Comparison of ENCODE assay signal across 8 cellular contexts in genomic region chr12:7131502-7131866, GRCh38. TPM values are rescaled to one million over a fixed set of nuclear protein-coding genes. Genes with fewer than 3 reads are reported as not detected.
DNase-seq lines count a peak whose midpoint lies in the region; ATAC-seq lines count a peak whose summit lies in the region.

No MANE protein-coding gene starts in this region.

- peaks cover 23 to 52% (median 29%) of the 10 kb centered on the region in 4 donors for H3K4me1 Mint-ChIP-seq in CD4-positive, alpha-beta memory T cell
- peaks cover 34% of the 10 kb centered on the region for H3K4me1 Mint-ChIP-seq in activated naive CD8-positive, alpha-beta T cell treated with anti-CD3 and anti-CD28 coated beads, Interleukin-2, amount 50 U/mL, for 24 hours

- CTCF ChIA-PET in CD4-positive, alpha-beta memory T cell (lab: Charles Lee; ENCODE audit: partially characterized antibody), result interaction anchor here (0.9 to 1.8 kb wide), 3 partner anchors 14 to 57 kb away, joined by 3 to 6 read pairs (median 4); partner anchors contain the start of gene PEX5

- peak overlapping the region; percentile 85 to 94 for H3K4me3 ChIP-seq in CD4-positive, alpha-beta memory T cell (ENCODE audit: low read length in 2 of 2)
- H3K4me3 ChIP-seq in muscle layer of duodenum (ENCODE audit: low read depth in 1 of 2, low read length in 2 of 2), result peak overlapping the region; percentile 73 to 78

- peak overlapping the region; percentile 94 to 99 (median 97) for H3K27ac Mint-ChIP-seq in CD4-positive, alpha-beta memory T cell
- peak overlapping the region; percentile 50 for H3K27ac Mint-ChIP-seq in activated naive CD8-positive, alpha-beta T cell treated with anti-CD3 and anti-CD28 coated beads, Interleukin-2, amount 50 U/mL, for 24 hours

- H3K36me3 ChIP-seq in CD4-positive, alpha-beta memory T cell (ENCODE audit: insufficient read depth, low read length), result peaks cover 21% of the 10 kb centered on the region
- H3K36me3 ChIP-seq in KOPT-K1 (ENCODE audit: insufficient read depth, low read length), result peaks cover 19% of the 10 kb centered on the region
- H3K36me3 ChIP-seq in muscle layer of duodenum (ENCODE audit: control insufficient read depth in 1 of 2, insufficient read depth in 2 of 2, low read length in 2 of 2), result peaks cover 0 to 23% of the 10 kb centered on the region in 2 donors

- peaks cover 24% of the 10 kb centered on the region for H3K4me1 ChIP-seq in CD4-positive, alpha-beta memory T cell (ENCODE audit: insufficient read depth, low read length)
- peaks cover 0 to 20% of the 10 kb centered on the region in 2 donors for H3K4me1 ChIP-seq in muscle layer of duodenum (ENCODE audit: control insufficient read depth in 1 of 2, insufficient read depth in 2 of 2, low read length in 2 of 2)

- POLR2A ChIA-PET in CD4-positive, alpha-beta memory T cell (lab: Charles Lee; ENCODE audit: partially characterized antibody), result interaction anchor here (1.0 to 2.5 kb wide), 5 partner anchors 9 to 188 kb away, joined by 4 to 7 read pairs (median 5); partner anchors contain the start of genes C12orf57 and RNU7-1

- peak in 3 of 5 donors; percentile 32 to 55 (median 43) for DNase-seq in CD4-positive, alpha-beta memory T cell
- DNase-seq in activated naive CD8-positive, alpha-beta T cell treated with anti-CD3 and anti-CD28 coated beads, Interleukin-2, amount 50 U/mL, for 24 hours, result peak; percentile 51
- DNase-seq in inferior parietal cortex (ENCODE audit: extremely low spot score), result no peak
- DNase-seq in GM03348 (ENCODE audit: low spot score), result no peak
- no peak for DNase-seq in NCI-H82 treated with DMSO at 0.1 percent for 48 hours (lab: John Stamatoyannopoulos, UW; ENCODE audit: unreplicated experiment)

- peaks cover 13 to 49% of the 10 kb centered on the region in 2 donors for H3K36me3 Mint-ChIP-seq in CD4-positive, alpha-beta memory T cell
- H3K36me3 Mint-ChIP-seq in activated naive CD8-positive, alpha-beta T cell treated with anti-CD3 and anti-CD28 coated beads, Interleukin-2, amount 50 U/mL, for 24 hours (ENCODE audit: low read depth), result peaks cover 8% of the 10 kb centered on the region

- no peaks in the 10 kb centered on the region for H3K9me3 Mint-ChIP-seq in CD4-positive, alpha-beta memory T cell
- H3K9me3 Mint-ChIP-seq in activated naive CD8-positive, alpha-beta T cell treated with anti-CD3 and anti-CD28 coated beads, Interleukin-2, amount 50 U/mL, for 24 hours, result no peaks in the 10 kb centered on the region

- intact Hi-C loops in CD4-positive, alpha-beta memory T cell (cut with micrococcal nuclease), result loop anchor here (2.0 kb wide), 1 partner anchor 23 kb away; the partner anchor contains the start of gene C1RL

- no peaks in the 10 kb centered on the region for H3K9me3 ChIP-seq in CD4-positive, alpha-beta memory T cell (ENCODE audit: control insufficient read depth in 1 of 2, low read length in 2 of 2)
- no peaks in the 10 kb centered on the region for H3K9me3 ChIP-seq in KOPT-K1 (ENCODE audit: insufficient read depth, low read length, poor library complexity, severe bottlenecking)
- no peaks in the 10 kb centered on the region for H3K9me3 ChIP-seq in muscle layer of duodenum (ENCODE audit: control insufficient read depth in 1 of 2, low read length in 2 of 2)

- no peaks in the 10 kb centered on the region for H3K27me3 ChIP-seq in CD4-positive, alpha-beta memory T cell (ENCODE audit: insufficient read depth, low read length)
- H3K27me3 ChIP-seq in muscle layer of duodenum (ENCODE audit: low read depth, low read length), result peaks cover 3% of the 10 kb centered on the region

- H3K27me3 Mint-ChIP-seq in CD4-positive, alpha-beta memory T cell, result no peaks in the 10 kb centered on the region
- no peaks in the 10 kb centered on the region for H3K27me3 Mint-ChIP-seq in activated naive CD8-positive, alpha-beta T cell treated with anti-CD3 and anti-CD28 coated beads, Interleukin-2, amount 50 U/mL, for 24 hours

- ATAC-seq in activated naive CD8-positive, alpha-beta T cell treated with anti-CD3 and anti-CD28 coated beads, Interleukin-2, amount 50 U/mL, for 24 hours, result peak; percentile 64
- no peak for ATAC-seq in HG02852 (IDR thresholded peaks at IDR 0.05; ENCODE audit: unreplicated experiment)

- H3K27ac ChIP-seq in CD4-positive, alpha-beta memory T cell (ENCODE audit: low read depth, low read length), result peak overlapping the region; percentile 80
- H3K27ac ChIP-seq in KOPT-K1 (ENCODE audit: low read depth, low read length, poor library complexity, severe bottlenecking), result peak overlapping the region; percentile 45
- no peak overlapping the region for H3K27ac ChIP-seq in muscle layer of duodenum (ENCODE audit: low read length)

- peak overlapping the region; percentile 95 to 99 (median 96) for H3K4me3 Mint-ChIP-seq in CD4-positive, alpha-beta memory T cell
- H3K4me3 Mint-ChIP-seq in activated naive CD8-positive, alpha-beta T cell treated with anti-CD3 and anti-CD28 coated beads, Interleukin-2, amount 50 U/mL, for 24 hours, result peak overlapping the region; percentile 87

RNA-seq across cellular contexts. Expression of gene CLSTN3, which starts 1.3 kb away (rescaled TPM):
- total RNA-seq in CD4-positive, alpha-beta memory T cell, result 10 to 100 TPM; 50.7 to 58.5 TPM
- 1 to 10 TPM; 6.7 to 7.5 TPM for polyA plus RNA-seq in CD4-positive, alpha-beta memory T cell

RNA-seq across cellular contexts. Expression of gene RBP5, which starts 2.8 kb away (rescaled TPM):
- 1 to 10 TPM; 1.2 to 1.3 TPM for total RNA-seq in CD4-positive, alpha-beta memory T cell
- not detected for polyA plus RNA-seq in CD4-positive, alpha-beta memory T cell

RNA-seq across cellular contexts. Expression of gene C1RL, which starts 22.5 kb away (rescaled TPM):
- 10 to 100 TPM; 30.7 to 33.6 TPM for total RNA-seq in CD4-positive, alpha-beta memory T cell
- polyA plus RNA-seq in CD4-positive, alpha-beta memory T cell, result 1 to 10 TPM; 4.9 to 9.6 TPM

RNA-seq across cellular contexts. Expression of gene C1R, which starts 39.2 kb away (rescaled TPM):
- total RNA-seq in CD4-positive, alpha-beta memory T cell, result 1 to 10 TPM in 1 of 2 experiments, under 1 TPM in 1; 0.86 to 2.3 TPM
- polyA plus RNA-seq in CD4-positive, alpha-beta memory T cell, result under 1 TPM; 0.44 to 0.53 TPM

RNA-seq across cellular contexts. Expression of gene PEX5, which starts 58.0 kb away (rescaled TPM):
- total RNA-seq in CD4-positive, alpha-beta memory T cell, result 10 to 100 TPM; 27.7 to 28.9 TPM
- 10 to 100 TPM; 10.8 to 15.2 TPM for polyA plus RNA-seq in CD4-positive, alpha-beta memory T cell

Comparison
In these comparisons a context has a peak if more than half of its experiments do, and no peak if none do; other contexts are left out.
1. DNase-seq: peak in CD4-positive, alpha-beta memory T cell (3 of 5) and activated naive CD8-positive, alpha-beta T cell treated with anti-CD3 and anti-CD28 coated beads, Interleukin-2, amount 50 U/mL, for 24 hours (single experiment); none in inferior parietal cortex (single experiment), GM03348 (single experiment) and NCI-H82 treated with DMSO at 0.1 percent for 48 hours (single experiment).